In the genomic region with DNA sequence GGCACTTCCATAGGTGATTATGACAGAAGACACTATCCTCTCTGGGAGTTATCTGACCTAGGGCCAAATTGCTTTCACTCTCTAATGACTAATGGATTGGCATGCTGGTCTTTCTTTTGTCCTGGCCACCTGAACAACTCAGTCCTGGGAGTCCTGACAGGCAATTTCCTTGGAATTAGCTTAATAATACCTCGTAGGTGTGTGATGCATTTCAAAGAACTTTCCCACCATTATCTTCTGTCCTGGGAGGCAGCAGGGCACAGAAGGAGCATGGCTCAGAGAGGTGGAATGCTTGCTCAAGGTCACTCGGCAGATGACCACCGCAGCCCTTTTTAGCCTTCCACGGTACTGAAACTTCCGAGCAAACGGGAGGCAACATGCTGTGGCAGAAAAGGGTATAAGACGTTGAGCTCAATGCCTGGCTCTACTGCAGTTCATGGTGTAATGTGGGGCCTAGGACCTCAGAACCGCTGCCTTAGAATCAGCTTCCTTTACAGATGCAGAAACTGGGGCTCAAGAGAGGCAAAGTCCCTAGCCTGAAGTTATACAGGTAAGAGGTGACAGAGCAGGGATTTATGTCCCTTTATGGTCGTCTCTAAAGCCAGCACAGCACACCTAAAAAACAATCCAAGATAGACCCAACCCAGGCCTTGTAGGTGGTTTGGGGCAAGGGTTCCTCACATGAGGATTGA, we compare ENCODE assay signal across 9 cellular contexts. TPM values are rescaled to one million over a fixed set of nuclear protein-coding genes. Genes with fewer than 3 reads are reported as not detected.
DNase-seq lines count a peak whose midpoint lies in the region; ATAC-seq, FAIRE-seq and TF ChIP-seq lines count a peak whose summit lies in the region.
"Had no signal": no experiment of that assay in that cellular context is flagged by ENCODE, and none has a peak within 500 bp of the region (broad histone marks: within the 10 kb centered on the region; RNA-seq: fewer than 3 reads in every experiment).

No MANE protein-coding gene starts in this region.

- H3K4me1 ChIP-seq in ES-I3 (ENCODE audit: insufficient read depth, low read length) (peaks cover 15% of the 10 kb centered on the region), ectodermal cell (ENCODE audit: control insufficient read depth, insufficient read depth, low read length) (peaks cover 53% of the 10 kb centered on the region)

- FAIRE-seq in GM12892 (lab: Jason Lieb, UNC): no peak
- FAIRE-seq: TTC549 had no signal

- H3K27me3 ChIP-seq in ectodermal cell (ENCODE audit: control insufficient read depth, insufficient read depth, low read length, poor library complexity, severe bottlenecking): peaks cover 14% of the 10 kb centered on the region

- no peak for ATAC-seq in natural killer cell treated with Interleukin-12 subunit alpha and Interleukin-12 subunit beta and Interleukin-15 and Interleukin-18, amount 100 ng/mL, for 72 hours
- ATAC-seq in GM19351 (IDR thresholded peaks at IDR 0.05; ENCODE audit: unreplicated experiment) (no peak), GM18505 (IDR thresholded peaks at IDR 0.05; ENCODE audit: unreplicated experiment) (no peak)

- H3K4me3 ChIP-seq in ectodermal cell (ENCODE audit: insufficient read depth, low read depth, low read length): peak overlapping the region; percentile 87

- H3K36me3 ChIP-seq in ES-I3 (ENCODE audit: insufficient read depth, low read length): no peaks in the 10 kb centered on the region
- H3K36me3 ChIP-seq in ectodermal cell (ENCODE audit: control insufficient read depth, insufficient read depth, low read length): peaks cover 13% of the 10 kb centered on the region

- H3K27me3 Mint-ChIP-seq in natural killer cell treated with Interleukin-12 subunit alpha and Interleukin-12 subunit beta and Interleukin-15 and Interleukin-18, amount 100 ng/mL, for 72 hours: peaks cover 23 to 26% of the 10 kb centered on the region in 2 donors

- DNase-seq in NCI-H69 (lab: John Stamatoyannopoulos, UW): peak; percentile 84
- DNase-seq in natural killer cell treated with Interleukin-12 subunit alpha and Interleukin-12 subunit beta and Interleukin-15 and Interleukin-18, amount 100 ng/mL, for 72 hours (ENCODE audit: low spot score): no peak
- DNase-seq in GM12892 (ENCODE audit: insufficient read length): no peak
- no peak for DNase-seq in NCI-H1092 (lab: John Stamatoyannopoulos, UW)

- TF ChIP-seq POLR2A in GM18505 (IDR thresholded peaks at IDR 0.05; ENCODE audit: borderline replicate concordance, extremely low read depth, insufficient read depth, insufficient read length): no peak
- no peak for TF ChIP-seq POLR2A in GM12892 (IDR thresholded peaks at IDR 0.05; ENCODE audit: low read depth, low read length)

- H3K4me1 Mint-ChIP-seq in natural killer cell treated with Interleukin-12 subunit alpha and Interleukin-12 subunit beta and Interleukin-15 and Interleukin-18, amount 100 ng/mL, for 72 hours (ENCODE audit: low read depth in 2 of 2): peaks cover 39 to 42% of the 10 kb centered on the region in 2 donors

- peak overlapping the region; percentile 88 for H3K27ac ChIP-seq in ectodermal cell (ENCODE audit: insufficient read depth, low read depth, low read length, poor library complexity, severe bottlenecking)

- peak overlapping the region; percentile 71; the same call in 1 of the 2 replicates for H3K9ac ChIP-seq in ES-I3 (ENCODE audit: low read depth, low read length)

- WGBS in ectodermal cell, 2 experiments: 5% methylated on average over 9 of the region's 9 CpGs

- H3K27ac Mint-ChIP-seq in natural killer cell treated with Interleukin-12 subunit alpha and Interleukin-12 subunit beta and Interleukin-15 and Interleukin-18, amount 100 ng/mL, for 72 hours: peak overlapping the region in 1 of 2 donors; percentile 58

- no peaks in the 10 kb centered on the region for H3K9me3 Mint-ChIP-seq in natural killer cell treated with Interleukin-12 subunit alpha and Interleukin-12 subunit beta and Interleukin-15 and Interleukin-18, amount 100 ng/mL, for 72 hours

- H3K36me3 Mint-ChIP-seq in natural killer cell treated with Interleukin-12 subunit alpha and Interleukin-12 subunit beta and Interleukin-15 and Interleukin-18, amount 100 ng/mL, for 72 hours: no peaks in the 10 kb centered on the region

- H3K4me3 Mint-ChIP-seq in natural killer cell treated with Interleukin-12 subunit alpha and Interleukin-12 subunit beta and Interleukin-15 and Interleukin-18, amount 100 ng/mL, for 72 hours: peak overlapping the region; percentile 65

- H3K9me3 ChIP-seq in ES-I3 (ENCODE audit: control insufficient read depth, insufficient read depth, low read length) (no peaks in the 10 kb centered on the region), ectodermal cell (ENCODE audit: control insufficient read depth, low read length) (no peaks in the 10 kb centered on the region)

RNA-seq across cellular contexts. Expression of gene ID3, which starts 3.2 kb away (rescaled TPM):
- polyA plus RNA-seq in ectodermal cell (2013, experiment 1 of 4): 294 TPM
- polyA plus RNA-seq in ectodermal cell (2013, experiment 2 of 4): 317 TPM
- 408 TPM for polyA plus RNA-seq in ectodermal cell (2013, experiment 3 of 4)
- polyA plus RNA-seq in ectodermal cell (2013, experiment 4 of 4): 442 TPM
- 1 to 10 TPM; 2.6 to 5.0 TPM for total RNA-seq in natural killer cell treated with Interleukin-12 subunit alpha and Interleukin-12 subunit beta and Interleukin-15 and Interleukin-18, amount 100 ng/mL, for 72 hours
- polyA plus RNA-seq in GM12892 (2012; ENCODE audit: missing spikeins): 101 TPM

RNA-seq across cellular contexts. Expression of gene E2F2, which starts 25.1 kb away (rescaled TPM):
- 8.1 TPM for polyA plus RNA-seq in ectodermal cell (2013, experiment 1 of 4)
- 8.1 TPM for polyA plus RNA-seq in ectodermal cell (2013, experiment 2 of 4)
- 4.9 TPM for polyA plus RNA-seq in ectodermal cell (2013, experiment 3 of 4)
- 5.3 TPM for polyA plus RNA-seq in ectodermal cell (2013, experiment 4 of 4)
- total RNA-seq in natural killer cell treated with Interleukin-12 subunit alpha and Interleukin-12 subunit beta and Interleukin-15 and Interleukin-18, amount 100 ng/mL, for 72 hours: 10 to 100 TPM; 10.7 to 15.5 TPM
- 2.0 TPM for polyA plus RNA-seq in GM12892 (2012; ENCODE audit: missing spikeins)
